Comparison of ENCODE assay signal across 24 cellular contexts in the genomic region with DNA sequence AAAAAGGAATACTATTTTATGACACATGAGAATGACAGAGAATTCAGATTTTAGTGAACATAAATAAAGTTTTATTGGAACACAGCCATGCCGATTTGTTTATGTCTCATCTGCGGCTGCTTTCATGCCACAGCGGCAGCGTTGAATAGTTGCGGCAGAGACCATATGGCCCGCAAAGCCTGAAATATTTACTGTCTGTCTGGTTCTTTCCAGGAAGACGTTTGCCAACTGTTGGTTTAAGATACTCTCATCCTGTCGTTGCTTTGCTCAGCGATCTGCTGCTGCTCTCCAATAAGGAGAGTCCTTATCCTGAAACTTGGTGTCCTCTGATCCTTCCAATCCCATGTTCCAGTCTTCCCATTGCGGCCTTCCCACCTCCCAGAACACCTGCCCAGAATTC.
DNase-seq lines count a peak whose midpoint lies in the region; ATAC-seq and TF ChIP-seq lines count a peak whose summit lies in the region.
"Had no signal": no experiment of that assay in that cellular context is flagged by ENCODE, and none has a peak within 500 bp of the region (broad histone marks: within the 10 kb centered on the region; RNA-seq: fewer than 3 reads in every experiment).

No MANE protein-coding gene starts in this region.

- H3K4me1 ChIP-seq in esophagus squamous epithelium = peaks cover 0 to 12% (median 10%) of the 10 kb centered on the region in 3 donors
- H3K4me1 ChIP-seq: HAP-1, Peyer's patch had no signal

- no peaks in the 10 kb centered on the region for H3K36me3 Mint-ChIP-seq in dendritic cell treated with granulocyte-macrophage colony-stimulating factor and Interleukin-4, amounts not matched to agents 40 ng/mL and 50 ng/mL, for 4 days (ENCODE audit: low read depth)
- no peaks in the 10 kb centered on the region for H3K36me3 Mint-ChIP-seq in activated CD8-positive, alpha-beta memory T cell treated with anti-CD3 and anti-CD28 coated beads, Interleukin-2, amount 10 ng/mL, durations not matched to agents 7 days and 5 days

- no peaks in the 10 kb centered on the region for H3K9me3 ChIP-seq in esophagus squamous epithelium
- H3K9me3 ChIP-seq: left ventricle myocardium inferior, Peyer's patch, testis had no signal

- H3K4me1 Mint-ChIP-seq in dendritic cell treated with granulocyte-macrophage colony-stimulating factor and Interleukin-4, amounts not matched to agents 40 ng/mL and 50 ng/mL, for 4 days (ENCODE audit: low read depth) = peaks cover 86% of the 10 kb centered on the region
- no peaks in the 10 kb centered on the region for H3K4me1 Mint-ChIP-seq in activated CD8-positive, alpha-beta memory T cell treated with anti-CD3 and anti-CD28 coated beads, Interleukin-2, amount 10 ng/mL, durations not matched to agents 7 days and 5 days
- H3K4me1 Mint-ChIP-seq: activated naive CD4-positive, alpha-beta T cell treated with anti-CD3 and anti-CD28 coated beads, Interleukin-2, amount 50 U/mL, for 24 hours had no signal

- DNase-seq in AG08395 (ENCODE audit: low spot score) (peak; percentile 38), HCEC 1CT (peak; percentile 65), NCI-H524 treated with DMSO at 0.1 percent for 48 hours (lab: John Stamatoyannopoulos, UW) (peak; percentile 52), esophagus squamous epithelium (lab: John Stamatoyannopoulos, UW) (no peak), NCI-H748 treated with DMSO at 0.1 percent for 48 hours (lab: John Stamatoyannopoulos, UW) (no peak)
- no peak for DNase-seq in activated CD8-positive, alpha-beta memory T cell treated with anti-CD3 and anti-CD28 coated beads, Interleukin-2, amount 10 ng/mL, durations not matched to agents 7 days and 5 days
- DNase-seq: activated CD4-positive, alpha-beta T cell treated with anti-CD3 and anti-CD28 coated beads for 4 hours; CD4-positive, alpha-beta T cell; effector CD8-positive, alpha-beta T cell; Kasumi-1; left ventricle myocardium inferior; NCI-H526; Peyer's patch; right cardiac atrium; SHP77; stimulated activated CD8-positive, alpha-beta memory T cell treated with anti-CD3 and anti-CD28 coated beads, Interleukin-4, amount 100 ng/mL, for 48 hours; testis had no signal

- H3K36me3 ChIP-seq in esophagus squamous epithelium = no peaks in the 10 kb centered on the region
- H3K36me3 ChIP-seq: HAP-1, left ventricle myocardium inferior, Peyer's patch had no signal

- H3K27me3 ChIP-seq in esophagus squamous epithelium = peaks cover 0 to 3% (median 0%) of the 10 kb centered on the region in 4 donors
- H3K27me3 ChIP-seq: Peyer's patch, testis had no signal

- CTCF ChIA-PET in activated CD8-positive, alpha-beta memory T cell treated with anti-CD3 and anti-CD28 coated beads, Interleukin-2, amount 10 ng/mL, durations not matched to agents 7 days and 5 days (lab: Charles Lee) = no interaction called here

- peak overlapping the region; percentile 68 for H3K27ac Mint-ChIP-seq in dendritic cell treated with granulocyte-macrophage colony-stimulating factor and Interleukin-4, amounts not matched to agents 40 ng/mL and 50 ng/mL, for 4 days
- H3K27ac Mint-ChIP-seq in activated CD8-positive, alpha-beta memory T cell treated with anti-CD3 and anti-CD28 coated beads, Interleukin-2, amount 10 ng/mL, durations not matched to agents 7 days and 5 days = no peak overlapping the region
- H3K27ac Mint-ChIP-seq: activated naive CD4-positive, alpha-beta T cell treated with anti-CD3 and anti-CD28 coated beads, Interleukin-2, amount 50 U/mL, for 24 hours; CD4-positive, alpha-beta T cell had no signal

- H3K4me3 Mint-ChIP-seq in dendritic cell treated with granulocyte-macrophage colony-stimulating factor and Interleukin-4, amounts not matched to agents 40 ng/mL and 50 ng/mL, for 4 days = no peak overlapping the region
- no peak overlapping the region for H3K4me3 Mint-ChIP-seq in activated CD8-positive, alpha-beta memory T cell treated with anti-CD3 and anti-CD28 coated beads, Interleukin-2, amount 10 ng/mL, durations not matched to agents 7 days and 5 days
- H3K4me3 Mint-ChIP-seq: activated naive CD4-positive, alpha-beta T cell treated with anti-CD3 and anti-CD28 coated beads, Interleukin-2, amount 50 U/mL, for 24 hours; CD4-positive, alpha-beta T cell; stimulated activated naive CD8-positive, alpha-beta T cell treated with anti-CD3 and anti-CD28 coated beads, Interleukin-15, Interleukin-2, amounts not matched to agents 100 ng/mL and 50 ng/mL, for 24 hours had no signal

- intact Hi-C loops in dendritic cell treated with granulocyte-macrophage colony-stimulating factor and Interleukin-4, amounts not matched to agents 40 ng/mL and 50 ng/mL, for 4 days (cut with micrococcal nuclease) = no loop called here
- intact Hi-C loops in esophagus squamous epithelium (cut with DNase I) = no loop called here

- no peak for TF ChIP-seq POLR2A in esophagus squamous epithelium (IDR thresholded peaks at IDR 0.05)

- no peak overlapping the region for H3K4me3 ChIP-seq in esophagus squamous epithelium
- H3K4me3 ChIP-seq: HAP-1, left ventricle myocardium inferior, Peyer's patch, testis had no signal

- H3K9me3 Mint-ChIP-seq in dendritic cell treated with granulocyte-macrophage colony-stimulating factor and Interleukin-4, amounts not matched to agents 40 ng/mL and 50 ng/mL, for 4 days = no peaks in the 10 kb centered on the region
- no peaks in the 10 kb centered on the region for H3K9me3 Mint-ChIP-seq in activated CD8-positive, alpha-beta memory T cell treated with anti-CD3 and anti-CD28 coated beads, Interleukin-2, amount 10 ng/mL, durations not matched to agents 7 days and 5 days (ENCODE audit: low read depth)
- H3K9me3 Mint-ChIP-seq: activated naive CD4-positive, alpha-beta T cell treated with anti-CD3 and anti-CD28 coated beads, Interleukin-2, amount 50 U/mL, for 24 hours; CD4-positive, alpha-beta T cell; stimulated activated naive CD8-positive, alpha-beta T cell treated with anti-CD3 and anti-CD28 coated beads, Interleukin-15, Interleukin-2, amounts not matched to agents 100 ng/mL and 50 ng/mL, for 24 hours had no signal

- TF ChIP-seq CTCF in esophagus squamous epithelium (IDR thresholded peaks at IDR 0.05) = no peak

- 61 to 68% methylated on average over 10 of the region's 10 CpGs for WGBS in esophagus squamous epithelium, 2 donors

- no peaks in the 10 kb centered on the region for H3K27me3 Mint-ChIP-seq in dendritic cell treated with granulocyte-macrophage colony-stimulating factor and Interleukin-4, amounts not matched to agents 40 ng/mL and 50 ng/mL, for 4 days
- H3K27me3 Mint-ChIP-seq in activated CD8-positive, alpha-beta memory T cell treated with anti-CD3 and anti-CD28 coated beads, Interleukin-2, amount 10 ng/mL, durations not matched to agents 7 days and 5 days = peaks cover 14% of the 10 kb centered on the region
- H3K27me3 Mint-ChIP-seq: activated naive CD4-positive, alpha-beta T cell treated with anti-CD3 and anti-CD28 coated beads, Interleukin-2, amount 50 U/mL, for 24 hours had no signal

- H3K27ac ChIP-seq in esophagus squamous epithelium = no peak overlapping the region
- H3K27ac ChIP-seq: left ventricle myocardium inferior, Peyer's patch, testis, VCaP had no signal

- ATAC-seq in GM21526 (IDR thresholded peaks at IDR 0.05; ENCODE audit: low FRiP score, unreplicated experiment) = no peak
- ATAC-seq in activated CD8-positive, alpha-beta memory T cell treated with anti-CD3 and anti-CD28 coated beads, Interleukin-2, amount 10 ng/mL, durations not matched to agents 7 days and 5 days = no peak
- ATAC-seq: HepG2, right cardiac atrium had no signal

Comparison
In these comparisons a context has a peak if more than half of its experiments do, and no peak if none do; other contexts are left out.
1. DNase-seq: peak in AG08395 (single experiment), HCEC 1CT (single experiment) and NCI-H524 treated with DMSO at 0.1 percent for 48 hours (single experiment); none in activated CD8-positive, alpha-beta memory T cell treated with anti-CD3 and anti-CD28 coated beads, Interleukin-2, amount 10 ng/mL, durations not matched to agents 7 days and 5 days (single experiment), esophagus squamous epithelium (single experiment) and NCI-H748 treated with DMSO at 0.1 percent for 48 hours (single experiment).